In genomic region chr3:159828542-159828943, GRCh38 we compare ENCODE assay signal across 8 cellular contexts. TPM values are rescaled to one million over a fixed set of nuclear protein-coding genes. Genes with fewer than 3 reads are reported as not detected.
A peak's percentile ranks its signal among the peaks of the same experiment; 100 is the strongest.
DNase-seq lines count a peak whose midpoint lies in the region; ATAC-seq and TF ChIP-seq lines count a peak whose summit lies in the region.

No MANE protein-coding gene starts in this region.

- DNase-seq in activated CD8-positive, alpha-beta memory T cell treated with anti-CD3 and anti-CD28 coated beads, Interleukin-2, amount 10 ng/mL, durations not matched to agents 7 days and 5 days = no peak
- DNase-seq in activated CD8-positive, alpha-beta memory T cell treated with anti-CD3 and anti-CD28 coated beads, Interleukin-2, amount 50 U/mL, for 48 hours = no peak
- DNase-seq in IMR-90 = peak; percentile 68
- peak; percentile 56 for DNase-seq in NOMO-1 treated with dmso at 0.1 percent for 144 hours (lab: John Stamatoyannopoulos, UW; ENCODE audit: unreplicated experiment)
- DNase-seq in endodermal cell = no peak

- H4K8ac ChIP-seq in IMR-90 (ENCODE audit: low read depth in 2 of 2, low read length in 2 of 2) = peak overlapping the region in 1 of 2 experiments; percentile 75; a peak in 2 of 4 replicates

- no peaks in the 10 kb centered on the region for H3K36me3 ChIP-seq in IMR-90 (ENCODE audit: control insufficient read depth, insufficient read depth, low read length)
- no peaks in the 10 kb centered on the region for H3K36me3 ChIP-seq in endodermal cell (ENCODE audit: control insufficient read depth, insufficient read depth, low read length)

- no peak overlapping the region for H2AFZ ChIP-seq in IMR-90 (replicated peaks; ENCODE audit: low read length, poor library complexity)

- H3K4me1 Mint-ChIP-seq in activated CD8-positive, alpha-beta memory T cell treated with anti-CD3 and anti-CD28 coated beads, Interleukin-2, amount 10 ng/mL, durations not matched to agents 7 days and 5 days = no peaks in the 10 kb centered on the region
- no peaks in the 10 kb centered on the region for H3K4me1 Mint-ChIP-seq in endodermal cell
- peaks cover 47% of the 10 kb centered on the region for H3K4me1 Mint-ChIP-seq in nephron

- no peak overlapping the region for H3K27ac Mint-ChIP-seq in activated CD8-positive, alpha-beta memory T cell treated with anti-CD3 and anti-CD28 coated beads, Interleukin-2, amount 10 ng/mL, durations not matched to agents 7 days and 5 days
- H3K27ac Mint-ChIP-seq in endodermal cell = no peak overlapping the region
- peak overlapping the region in 2 of 3 experiments; percentile 33 to 60 for H3K27ac Mint-ChIP-seq in nephron

- peaks cover 36 to 64% of the 10 kb centered on the region in 2 experiments for H3K79me1 ChIP-seq in IMR-90 (ENCODE audit: low read depth in 1 of 2, low read length in 2 of 2)

- peak overlapping the region; percentile 32; the same call in 1 of the 2 replicates for H3K14ac ChIP-seq in IMR-90 (replicated peaks; ENCODE audit: low read depth, low read length)

- no peak overlapping the region for H3K4me3 Mint-ChIP-seq in activated CD8-positive, alpha-beta memory T cell treated with anti-CD3 and anti-CD28 coated beads, Interleukin-2, amount 10 ng/mL, durations not matched to agents 7 days and 5 days
- no peak overlapping the region for H3K4me3 Mint-ChIP-seq in endodermal cell
- H3K4me3 Mint-ChIP-seq in nephron = peak overlapping the region in 1 of 3 experiments; percentile 47

- TF ChIP-seq RAD21 in IMR-90 (IDR thresholded peaks at IDR 0.05; ENCODE audit: low read length) = peak; percentile 69

- peak overlapping the region; percentile 65 for H2BK5ac ChIP-seq in IMR-90 (ENCODE audit: low read depth, low read length, poor library complexity, severe bottlenecking)

- peak overlapping the region; percentile 13; the same call in 1 of the 3 replicates for H2BK15ac ChIP-seq in IMR-90 (ENCODE audit: low read depth, low read length)

- peak overlapping the region; percentile 98 for H4K5ac ChIP-seq in IMR-90 (ENCODE audit: low read depth, low read length)

- 0 out of 2 replicates have a peak overlapping the region, but pooled peaks have one; percentile 65 for H3K27ac ChIP-seq in IMR-90 (ENCODE audit: insufficient read depth, low read length)
- no peak overlapping the region for H3K27ac ChIP-seq in endodermal cell (ENCODE audit: low read depth, low read length)

- no peak overlapping the region for H2AK9ac ChIP-seq in IMR-90 (replicated peaks; ENCODE audit: low read depth, low read length, poor library complexity)

- CTCF ChIA-PET in activated CD8-positive, alpha-beta memory T cell treated with anti-CD3 and anti-CD28 coated beads, Interleukin-2, amount 10 ng/mL, durations not matched to agents 7 days and 5 days (lab: Charles Lee) = interaction anchor here (1.1 to 1.4 kb wide), 2 partner anchors 11 to 16 kb away, joined by 3 to 4 read pairs; partner anchors contain the start of gene SCHIP1
- CTCF ChIA-PET in IMR-90 (lab: Yijun Ruan, JAX) = interaction anchor here (0.6 to 4.1 kb wide), 22 partner anchors 11 to 182 kb away, joined by 3 to 37 read pairs (median 5); partner anchors contain the start of gene SCHIP1

- H3K9me1 ChIP-seq in IMR-90 (ENCODE audit: insufficient read depth, low read length) = peaks cover 11% of the 10 kb centered on the region

- H2BK20ac ChIP-seq in IMR-90 (ENCODE audit: low read depth, low read length) = peak overlapping the region; percentile 58

- TF ChIP-seq CTCF in IMR-90 (conservative IDR thresholded peaks at IDR 0.05; ENCODE audit: low read depth, low read length) (peak; percentile 60), endodermal cell (conservative IDR thresholded peaks at IDR 0.05) (peak; percentile 77), nephron (IDR thresholded peaks at IDR 0.05; ENCODE audit: unreplicated experiment in 3 of 3) (peak; percentile 52 to 64 (median 57))

- peak overlapping the region; percentile 100 for H3K18ac ChIP-seq in IMR-90 (ENCODE audit: low read depth, low read length)

- H2BK120ac ChIP-seq in IMR-90 (ENCODE audit: low read depth, low read length) = peak overlapping the region; percentile 12

- no peaks in the 10 kb centered on the region for H3K9me3 ChIP-seq in IMR-90 (ENCODE audit: control insufficient read depth, insufficient read depth, low read length)
- H3K9me3 ChIP-seq in endodermal cell (ENCODE audit: control insufficient read depth, low read length) = no peaks in the 10 kb centered on the region

- H3K9me3 Mint-ChIP-seq in activated CD8-positive, alpha-beta memory T cell treated with anti-CD3 and anti-CD28 coated beads, Interleukin-2, amount 10 ng/mL, durations not matched to agents 7 days and 5 days (ENCODE audit: low read depth) = no peaks in the 10 kb centered on the region
- no peaks in the 10 kb centered on the region for H3K9me3 Mint-ChIP-seq in endodermal cell
- no peaks in the 10 kb centered on the region for H3K9me3 Mint-ChIP-seq in nephron

- H3K4ac ChIP-seq in IMR-90 (ENCODE audit: low read depth, low read length) = peak overlapping the region; percentile 39; the same call in 1 of the 2 replicates

- H3K9ac ChIP-seq in IMR-90 (ENCODE audit: low read depth, low read length) (no peak overlapping the region; the same call in 1 of the 2 replicates), endodermal cell (ENCODE audit: extremely low read depth, low read length, poor library complexity, severe bottlenecking) (no peak overlapping the region)

- no peak overlapping the region for H3K4me3 ChIP-seq in IMR-90 (ENCODE audit: insufficient read depth, low read depth, low read length)
- no peak overlapping the region for H3K4me3 ChIP-seq in endodermal cell (ENCODE audit: low read length)

- H3K4me2 ChIP-seq in IMR-90 (ENCODE audit: low read depth, low read length) = peak overlapping the region; percentile 89

- 0 out of 2 replicates have a peak overlapping the region, but pooled peaks have one; percentile 0 for H3K56ac ChIP-seq in IMR-90 (ENCODE audit: extremely low read depth, insufficient read depth, low read length)

- peaks cover 19% of the 10 kb centered on the region for H4K20me1 ChIP-seq in IMR-90 (ENCODE audit: insufficient read depth, low read length)

- ATAC-seq in activated CD8-positive, alpha-beta memory T cell treated with anti-CD3 and anti-CD28 coated beads, Interleukin-2, amount 10 ng/mL, durations not matched to agents 7 days and 5 days = peak; percentile 58
- peak; percentile 70 for ATAC-seq in IMR-90 (ENCODE audit: low read depth)
- no peak for ATAC-seq in GM21390 (IDR thresholded peaks at IDR 0.05; ENCODE audit: unreplicated experiment)
- ATAC-seq in HG02610 (IDR thresholded peaks at IDR 0.05; ENCODE audit: unreplicated experiment) = no peak

- H3K4me1 ChIP-seq in IMR-90 (ENCODE audit: control insufficient read depth, insufficient read depth, low read length) (peaks cover 15% of the 10 kb centered on the region), endodermal cell (ENCODE audit: control insufficient read depth, insufficient read depth, low read length) (no peaks in the 10 kb centered on the region)

- peak overlapping the region; percentile 18; the same call in 1 of the 2 replicates for H2AK5ac ChIP-seq in IMR-90 (ENCODE audit: low read depth, low read length)

- dilution Hi-C loops in IMR-90 (cut with HindIII; ENCODE audit: low sequenced_read_pairs, unreplicated experiment) = no loop called here

- POLR2A ChIA-PET in IMR-90 (lab: Charles Lee; ENCODE audit: unreplicated experiment) = interaction anchor here (1.0 kb wide), 2 partner anchors 60 to 177 kb away, joined by 3 read pairs; no protein-coding TSS in a partner anchor

- H3K27me3 ChIP-seq in IMR-90 (ENCODE audit: control insufficient read depth, insufficient read depth, low read length) (no peaks in the 10 kb centered on the region), endodermal cell (ENCODE audit: control insufficient read depth, insufficient read depth, low read length, poor library complexity, severe bottlenecking) (no peaks in the 10 kb centered on the region)

- H4K91ac ChIP-seq in IMR-90 (ENCODE audit: insufficient read depth, low read depth, low read length) = peak overlapping the region; percentile 12; the same call in 1 of the 2 replicates

- TF ChIP-seq POLR2A in IMR-90 (IDR thresholded peaks at IDR 0.05; ENCODE audit: low read depth, low read length) = no peak

- no TSS peak for BruUV-seq in IMR-90 (replicated peaks; lab: Mats Ljungman, UMichigan)

- intact Hi-C loops in IMR-90 (cut with micrococcal nuclease) = loop anchor here (1.0 to 5.0 kb wide), 4 partner anchors 55 to 584 kb away; no protein-coding TSS in a partner anchor

- H3K36me3 Mint-ChIP-seq in activated CD8-positive, alpha-beta memory T cell treated with anti-CD3 and anti-CD28 coated beads, Interleukin-2, amount 10 ng/mL, durations not matched to agents 7 days and 5 days = no peaks in the 10 kb centered on the region
- H3K36me3 Mint-ChIP-seq in endodermal cell (ENCODE audit: low read depth) = no peaks in the 10 kb centered on the region
- no peaks in the 10 kb centered on the region for H3K36me3 Mint-ChIP-seq in nephron (ENCODE audit: low read depth)

- 0% methylated on average over 1 of the region's 5 CpGs; no CpG with 5 or more reads in 1 of the 2 experiments for WGBS in IMR-90 (ENCODE audit: extremely low coverage in 2 of 2, insufficient read length in 1 of 2), 2 experiments
- WGBS in endodermal cell (ENCODE audit: insufficient coverage in 1 of 2, insufficient read length in 1 of 2), 2 experiments = 50 to 55% methylated on average over 2 to 5 of the region's 5 CpGs

- peak overlapping the region; percentile 15; the same call in 1 of the 2 replicates for H3K23ac ChIP-seq in IMR-90 (ENCODE audit: low read depth, low read length)

- in situ Hi-C loops in IMR-90 (cut with MboI; ENCODE audit: low sequenced_read_pairs) = loop anchor here (5.0 kb wide), 2 partner anchors 49 to 179 kb away; no protein-coding TSS in a partner anchor

- H3K27me3 Mint-ChIP-seq in activated CD8-positive, alpha-beta memory T cell treated with anti-CD3 and anti-CD28 coated beads, Interleukin-2, amount 10 ng/mL, durations not matched to agents 7 days and 5 days = peaks cover 6% of the 10 kb centered on the region
- H3K27me3 Mint-ChIP-seq in endodermal cell (ENCODE audit: insufficient read depth) (no peaks in the 10 kb centered on the region), nephron (ENCODE audit: low read depth) (no peaks in the 10 kb centered on the region)

TF ChIP-seq in IMR-90, 13 proteins besides CTCF, POLR2A, EP300 and RAD21 (continues in another document):
- peak; percentile 61 for TF ChIP-seq SMC3 (IDR thresholded peaks at IDR 0.05; ENCODE audit: low read depth, low read length)

RNA-seq across cellular contexts. Expression of gene SCHIP1, which starts 11.1 kb away (rescaled TPM):
- total RNA-seq in activated CD8-positive, alpha-beta memory T cell treated with anti-CD3 and anti-CD28 coated beads, Interleukin-2, amount 10 ng/mL, durations not matched to agents 7 days and 5 days = under 1 TPM; 0.23 to 0.41 TPM
- total RNA-seq in IMR-90 (2012; rRNA removed) (5.0 and 5.4 TPM in 2 replicates), endodermal cell (under 1 TPM; 0.64 to 0.84 TPM)
- polyA plus RNA-seq in IMR-90 (2012; rRNA removed) = 2.8 and 3.9 TPM in 2 replicates
- polyA plus RNA-seq in IMR-90 (2012; cell fraction: cytosol; rRNA removed) = 0.21 and 0.57 TPM in 2 replicates
- 3.5 and 19.4 TPM in 2 replicates for polyA plus RNA-seq in IMR-90 (2012; cell fraction: nucleus; rRNA removed; ENCODE audit: low replicate concordance)
- 54.3 TPM for polyA plus RNA-seq in endodermal cell (2013, experiment 1 of 2)
- polyA plus RNA-seq in endodermal cell (2013, experiment 2 of 2) = 49.1 TPM

Comparison
In these comparisons a context has a peak if more than half of its experiments do, and no peak if none do; other contexts are left out.
1. ATAC-seq: peak in activated CD8-positive, alpha-beta memory T cell treated with anti-CD3 and anti-CD28 coated beads, Interleukin-2, amount 10 ng/mL, durations not matched to agents 7 days and 5 days (single experiment) and IMR-90 (single experiment); none in GM21390 (single experiment) and HG02610 (single experiment).
2. DNase-seq: peak in IMR-90 (single experiment) and NOMO-1 treated with dmso at 0.1 percent for 144 hours (single experiment); none in activated CD8-positive, alpha-beta memory T cell treated with anti-CD3 and anti-CD28 coated beads, Interleukin-2, amount 10 ng/mL, durations not matched to agents 7 days and 5 days (single experiment), activated CD8-positive, alpha-beta memory T cell treated with anti-CD3 and anti-CD28 coated beads, Interleukin-2, amount 50 U/mL, for 48 hours (single experiment) and endodermal cell (single experiment).
3. H3K27ac Mint-ChIP-seq: peak in nephron (2 of 3); none in activated CD8-positive, alpha-beta memory T cell treated with anti-CD3 and anti-CD28 coated beads, Interleukin-2, amount 10 ng/mL, durations not matched to agents 7 days and 5 days (single experiment) and endodermal cell (single experiment).
4. Peak in every context shown above with its lines, with median percentiles within 50 percentile points of each other: CTCF ChIP-seq.